ENCODE assay signal across 1 cellular context in the genomic region with DNA sequence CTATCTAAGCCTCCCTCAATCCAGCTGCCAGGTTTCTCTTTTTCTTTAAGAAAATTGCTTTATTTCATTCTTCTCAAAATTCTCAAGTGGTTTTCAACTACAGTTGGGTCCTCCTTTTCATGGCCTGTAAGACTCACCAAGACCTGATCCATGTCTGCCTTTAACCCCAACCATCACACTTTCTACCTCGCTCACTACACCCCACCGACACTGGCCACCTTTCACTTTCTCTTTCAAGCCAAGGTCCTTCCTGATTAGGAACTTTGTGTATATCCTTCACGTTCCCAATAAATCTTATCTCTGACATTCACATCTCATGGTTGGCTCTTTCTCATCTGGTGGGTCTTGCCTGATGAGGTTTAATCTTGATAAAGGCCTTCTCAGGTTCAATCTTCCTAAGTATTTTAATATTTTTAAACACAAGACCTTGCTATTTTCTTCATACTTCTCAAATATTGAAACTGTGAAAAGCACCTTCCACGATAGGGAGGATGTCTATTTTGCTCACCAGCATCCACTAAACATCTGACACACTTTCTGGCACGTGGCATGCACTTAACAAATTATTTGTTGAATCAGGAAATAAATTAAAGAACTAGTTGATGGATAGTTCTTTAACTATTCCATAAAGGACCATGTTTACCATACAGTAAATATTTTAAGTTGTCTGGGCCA.
TF ChIP-seq lines count a peak whose summit lies in the region.

No MANE protein-coding gene starts in this region.

TF ChIP-seq in GM12878, 131 proteins besides CTCF, POLR2A, EP300 and RAD21 (continued from another document):
- TF ChIP-seq, protein P1, sequence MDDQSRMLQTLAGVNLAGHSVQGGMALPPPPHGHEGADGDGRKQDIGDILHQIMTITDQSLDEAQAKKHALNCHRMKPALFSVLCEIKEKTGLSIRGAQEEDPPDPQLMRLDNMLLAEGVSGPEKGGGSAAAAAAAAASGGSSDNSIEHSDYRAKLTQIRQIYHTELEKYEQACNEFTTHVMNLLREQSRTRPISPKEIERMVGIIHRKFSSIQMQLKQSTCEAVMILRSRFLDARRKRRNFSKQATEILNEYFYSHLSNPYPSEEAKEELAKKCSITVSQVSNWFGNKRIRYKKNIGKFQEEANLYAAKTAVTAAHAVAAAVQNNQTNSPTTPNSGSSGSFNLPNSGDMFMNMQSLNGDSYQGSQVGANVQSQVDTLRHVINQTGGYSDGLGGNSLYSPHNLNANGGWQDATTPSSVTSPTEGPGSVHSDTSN (IDR thresholded peaks at IDR 0.05; ENCODE audit: insufficient replicate concordance, low read depth, low read length) = no peak
